Comparison of ENCODE assay signal across 1 cellular context in the genomic region with DNA sequence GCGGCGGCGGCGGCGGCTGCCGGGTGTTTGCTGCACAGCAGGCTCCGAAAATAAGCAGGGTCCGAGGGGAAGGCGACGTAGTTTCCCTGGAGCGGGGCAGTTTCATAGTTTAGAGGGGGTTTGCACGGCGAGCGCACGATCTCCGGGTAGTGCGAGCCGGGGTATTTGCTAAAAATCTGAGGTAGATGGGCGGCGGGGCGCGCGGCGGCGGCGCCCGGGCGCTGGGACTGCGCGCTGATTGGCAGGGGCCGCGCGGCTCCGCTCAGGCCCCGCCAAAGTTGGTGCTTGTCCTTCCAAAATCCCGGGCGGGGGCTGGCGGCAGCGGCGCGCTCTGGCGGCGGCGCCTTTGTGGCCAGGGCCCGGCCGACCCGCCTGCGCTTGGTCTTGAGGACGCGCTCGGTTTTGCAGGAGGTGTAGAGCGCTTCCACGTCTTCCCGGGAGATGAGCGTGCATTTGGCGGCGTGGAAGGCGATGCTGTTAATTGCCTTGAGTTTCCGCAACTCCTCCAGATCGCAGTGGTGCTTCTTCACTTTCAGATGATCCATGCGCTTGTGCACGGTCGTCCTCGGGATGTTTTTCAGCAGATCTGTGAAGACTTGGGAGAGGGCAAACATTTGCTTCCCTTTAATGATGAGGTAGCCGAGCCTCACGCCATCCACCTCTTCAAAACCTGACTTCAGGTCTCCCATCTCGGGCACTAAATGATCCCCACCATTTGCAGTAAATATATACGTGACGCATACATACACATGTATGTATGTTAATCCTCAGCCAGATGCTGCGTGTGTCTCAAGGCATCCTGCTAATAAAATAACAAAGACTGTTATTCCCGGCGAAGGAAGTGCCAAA.
TF ChIP-seq lines count a peak whose summit lies in the region.

No MANE protein-coding gene starts in this region.

TF ChIP-seq in HepG2, 621 proteins besides CTCF, POLR2A, EP300 and RAD21 (continued from another document and continues in another):
- TF ChIP-seq PBX3 (CRISPR knock-in tag; IDR thresholded peaks at IDR 0.05; ENCODE audit: borderline replicate concordance) (no peak), MIER3 (CRISPR knock-in tag; IDR thresholded peaks at IDR 0.05; ENCODE audit: borderline replicate concordance) (no peak), MED1 (CRISPR knock-in tag; IDR thresholded peaks at IDR 0.05) (peak; percentile 35; the same call in 1 of the 2 replicates), ZNF549 (CRISPR knock-in tag; IDR thresholded peaks at IDR 0.05) (no peak), ZNF138 (CRISPR knock-in tag; IDR thresholded peaks at IDR 0.05; ENCODE audit: low read depth) (no peak), PRPF4 (IDR thresholded peaks at IDR 0.05; ENCODE audit: low read depth, low read length, poor library complexity, severe bottlenecking) (no peak), PCBP1 (IDR thresholded peaks at IDR 0.05; ENCODE audit: borderline replicate concordance, low read depth, low read length) (no peak), ARID2 (CRISPR knock-in tag; IDR thresholded peaks at IDR 0.05; ENCODE audit: borderline replicate concordance) (peak; percentile 80; the same call in 1 of the 2 replicates), ZNF260 (CRISPR knock-in tag; IDR thresholded peaks at IDR 0.05; ENCODE audit: borderline replicate concordance, low read depth) (no peak), CCDC6 (CRISPR knock-in tag; IDR thresholded peaks at IDR 0.05) (no peak), ZNF766 (CRISPR knock-in tag; IDR thresholded peaks at IDR 0.05; ENCODE audit: borderline replicate concordance) (peak; percentile 78; the same call in 1 of the 2 replicates), ZNF510 (CRISPR knock-in tag; IDR thresholded peaks at IDR 0.05; ENCODE audit: low read depth) (no peak), KDM4B (CRISPR knock-in tag; IDR thresholded peaks at IDR 0.05) (no peak), ZNF383 (CRISPR knock-in tag; IDR thresholded peaks at IDR 0.05; ENCODE audit: borderline replicate concordance) (no peak), SOX6 (IDR thresholded peaks at IDR 0.05) (no peak), SOX6 (CRISPR knock-in tag; IDR thresholded peaks at IDR 0.05) (no peak), ADNP (CRISPR knock-in tag; IDR thresholded peaks at IDR 0.05) (no peak), TBX2 (CRISPR knock-in tag; IDR thresholded peaks at IDR 0.05; ENCODE audit: borderline replicate concordance) (peak; percentile 34; the same call in 1 of the 2 replicates), IKZF4 (CRISPR knock-in tag; IDR thresholded peaks at IDR 0.05; ENCODE audit: borderline replicate concordance, low read depth, not compliant biosample characterization) (peak; percentile 84), BCL3 (CRISPR knock-in tag; IDR thresholded peaks at IDR 0.05) (peak; percentile 72; the same call in 1 of the 2 replicates), ZBTB20 (CRISPR knock-in tag; IDR thresholded peaks at IDR 0.05; ENCODE audit: borderline replicate concordance, low read depth) (no peak), ZNF335 (CRISPR knock-in tag; IDR thresholded peaks at IDR 0.05) (no peak), ZNF235 (CRISPR knock-in tag; IDR thresholded peaks at IDR 0.05; ENCODE audit: borderline replicate concordance) (no peak), RORA (CRISPR knock-in tag; IDR thresholded peaks at IDR 0.05) (no peak), ATRX (CRISPR knock-in tag; IDR thresholded peaks at IDR 0.05; ENCODE audit: borderline replicate concordance) (no peak), ZNF382 (CRISPR knock-in tag; IDR thresholded peaks at IDR 0.05; ENCODE audit: borderline replicate concordance) (no peak), GATAD2A (CRISPR knock-in tag; IDR thresholded peaks at IDR 0.05) (no peak), ESRRA (CRISPR knock-in tag; IDR thresholded peaks at IDR 0.05; ENCODE audit: low read depth) (no peak), SUZ12 (IDR thresholded peaks at IDR 0.05; ENCODE audit: low read depth, low read length) (no peak), FOXJ3 (CRISPR knock-in tag; IDR thresholded peaks at IDR 0.05; ENCODE audit: borderline replicate concordance) (no peak), SYNCRIP (IDR thresholded peaks at IDR 0.05; ENCODE audit: insufficient read depth, low read depth, low read length) (no peak), ZNF883 (CRISPR knock-in tag; IDR thresholded peaks at IDR 0.05; ENCODE audit: not compliant biosample characterization) (peak; percentile 32), FOXA1 (IDR thresholded peaks at IDR 0.05) (no peak), FOXA1 (CRISPR knock-in tag; IDR thresholded peaks at IDR 0.05) (no peak), FOXM1 (CRISPR knock-in tag; IDR thresholded peaks at IDR 0.05) (no peak), ZNF263 (CRISPR knock-in tag; IDR thresholded peaks at IDR 0.05) (peak; percentile 54), TBL1XR1 (IDR thresholded peaks at IDR 0.05; ENCODE audit: borderline replicate concordance, low read length, partially characterized antibody) (no peak), E2F5 (CRISPR knock-in tag; conservative IDR thresholded peaks at IDR 0.05) (0 out of 2 replicates have a peak, but pooled peaks have one; percentile 27), NFAT5 (CRISPR knock-in tag; IDR thresholded peaks at IDR 0.05) (no peak), SNRNP70 (IDR thresholded peaks at IDR 0.05; ENCODE audit: low read depth, low read length) (no peak), SALL2 (CRISPR knock-in tag; IDR thresholded peaks at IDR 0.05) (0 out of 2 replicates have a peak, but pooled peaks have one; percentile 33), TFDP1 (CRISPR knock-in tag; IDR thresholded peaks at IDR 0.05; ENCODE audit: borderline replicate concordance) (peak; percentile 70), GPN1 (CRISPR knock-in tag; IDR thresholded peaks at IDR 0.05; ENCODE audit: borderline replicate concordance) (no peak), MAFF (IDR thresholded peaks at IDR 0.05; ENCODE audit: low read depth, low read length) (no peak), ZSCAN30 (CRISPR knock-in tag; IDR thresholded peaks at IDR 0.05) (no peak), ZNF660 (CRISPR knock-in tag; IDR thresholded peaks at IDR 0.05; ENCODE audit: borderline replicate concordance, low read depth) (no peak), GATA4 (IDR thresholded peaks at IDR 0.05; ENCODE audit: borderline replicate concordance, low read depth) (no peak)
- TF ChIP-seq, protein P1, sequence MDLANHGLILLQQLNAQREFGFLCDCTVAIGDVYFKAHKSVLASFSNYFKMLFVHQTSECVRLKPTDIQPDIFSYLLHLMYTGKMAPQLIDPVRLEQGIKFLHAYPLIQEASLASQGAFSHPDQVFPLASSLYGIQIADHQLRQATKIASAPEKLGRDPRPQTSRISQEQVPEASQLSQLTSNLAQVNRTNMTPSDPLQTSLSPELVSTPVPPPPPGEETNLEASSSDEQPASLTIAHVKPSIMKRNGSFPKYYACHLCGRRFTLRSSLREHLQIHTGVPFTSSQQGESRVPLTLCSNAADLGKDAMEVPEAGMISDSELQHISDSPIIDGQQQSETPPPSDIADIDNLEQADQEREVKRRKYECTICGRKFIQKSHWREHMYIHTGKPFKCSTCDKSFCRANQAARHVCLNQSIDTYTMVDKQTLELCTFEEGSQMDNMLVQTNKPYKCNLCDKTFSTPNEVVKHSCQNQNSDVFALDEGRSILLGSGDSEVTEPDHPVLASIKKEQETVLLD (CRISPR knock-in tag; IDR thresholded peaks at IDR 0.05; ENCODE audit: low read depth): no peak
- TF ChIP-seq, protein P2, sequence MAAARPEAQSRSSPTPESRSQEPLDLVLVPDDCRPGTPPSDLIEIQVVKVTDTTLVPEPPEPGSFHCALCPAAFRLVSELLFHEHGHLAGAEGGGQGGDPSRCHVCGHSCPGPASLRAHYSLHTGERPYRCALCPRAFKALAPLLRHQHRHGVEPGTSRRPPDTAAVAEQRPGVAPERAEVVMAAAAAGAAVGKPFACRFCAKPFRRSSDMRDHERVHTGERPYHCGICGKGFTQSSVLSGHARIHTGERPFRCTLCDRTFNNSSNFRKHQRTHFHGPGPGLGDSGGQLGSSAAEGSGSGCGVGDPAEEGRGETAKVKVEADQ (CRISPR knock-in tag; IDR thresholded peaks at IDR 0.05; ENCODE audit: borderline replicate concordance): no peak; the same call in 1 of the 2 replicates
- TF ChIP-seq, protein P3, sequence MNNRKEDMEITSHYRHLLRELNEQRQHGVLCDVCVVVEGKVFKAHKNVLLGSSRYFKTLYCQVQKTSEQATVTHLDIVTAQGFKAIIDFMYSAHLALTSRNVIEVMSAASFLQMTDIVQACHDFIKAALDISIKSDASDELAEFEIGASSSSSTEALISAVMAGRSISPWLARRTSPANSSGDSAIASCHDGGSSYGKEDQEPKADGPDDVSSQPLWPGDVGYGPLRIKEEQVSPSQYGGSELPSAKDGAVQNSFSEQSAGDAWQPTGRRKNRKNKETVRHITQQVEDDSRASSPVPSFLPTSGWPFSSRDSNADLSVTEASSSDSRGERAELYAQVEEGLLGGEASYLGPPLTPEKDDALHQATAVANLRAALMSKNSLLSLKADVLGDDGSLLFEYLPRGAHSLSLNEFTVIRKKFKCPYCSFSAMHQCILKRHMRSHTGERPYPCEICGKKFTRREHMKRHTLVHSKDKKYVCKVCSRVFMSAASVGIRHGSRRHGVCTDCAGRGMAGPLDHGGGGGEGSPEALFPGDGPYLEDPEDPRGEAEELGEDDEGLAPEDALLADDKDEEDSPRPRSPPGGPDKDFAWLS (CRISPR knock-in tag; IDR thresholded peaks at IDR 0.05; ENCODE audit: borderline replicate concordance): no peak
